ENCODE assay signal across 7 cellular contexts in genomic region chr18:1463981-1464380, GRCh38.
"Had no signal": no experiment of that assay in that cellular context is flagged by ENCODE, and none has a peak within 500 bp of the region (broad histone marks: within the 10 kb centered on the region; RNA-seq: fewer than 3 reads in every experiment).

No MANE protein-coding gene starts in this region.

- H3K4me3 ChIP-seq: GM23248, HAP-1 had no signal

- H3K27ac ChIP-seq: GM23248, HL-60 had no signal

- H2AFZ ChIP-seq: GM23248 had no signal

- H3K9ac ChIP-seq: GM23248 had no signal

- DNase-seq: GM23248, GOT3, H7, HFFc6 had no signal

- H3K4me1 ChIP-seq: HAP-1 had no signal

- H3K9me3 ChIP-seq: HAP-1 had no signal

- FAIRE-seq: HepG2 had no signal

- H3K36me3 ChIP-seq: HAP-1 had no signal
